In genomic region chr14:73027546-73027945, GRCh38 we compare ENCODE assay signal across 8 cellular contexts. TPM values are rescaled to one million over a fixed set of nuclear protein-coding genes. Genes with fewer than 3 reads are reported as not detected.
DNase-seq lines count a peak whose midpoint lies in the region; ATAC-seq, FAIRE-seq and TF ChIP-seq lines count a peak whose summit lies in the region.

No MANE protein-coding gene starts in this region.

- H2AFZ ChIP-seq in K562 (ENCODE audit: low read depth, low read length): peak overlapping the region; percentile 94

- peak overlapping the region; percentile 85 for H3K4me2 ChIP-seq in K562 (ENCODE audit: insufficient read depth, low read length)

- H3K27me3 ChIP-seq in right atrium auricular region (no peaks in the 10 kb centered on the region), K562 (ENCODE audit: control insufficient read depth in 2 of 2, insufficient read depth in 2 of 2, low read length in 2 of 2) (no peaks in the 10 kb centered on the region)

- intact Hi-C loops in Right ventricle myocardium superior (cut with DNase I) (loop anchor here (2.0 kb wide), 1 partner anchor 31 kb away; the partner anchor contains the start of gene RBM25), K562 (cut with micrococcal nuclease) (no loop called here), left colon (cut with DNase I, micrococcal nuclease) (no loop called here)

- TF ChIP-seq CTCF in right atrium auricular region (IDR thresholded peaks at IDR 0.05) (no peak), K562 (IDR thresholded peaks at IDR 0.05 in 2 of 3, conservative IDR thresholded peaks at IDR 0.05 in 1 of 3; ENCODE audit: insufficient read depth in 2 of 3, low read depth in 1 of 3, low read length in 3 of 3) (no peak)

- in situ Hi-C loops in K562 (cut with MboI): loop anchor here (25.0 kb wide), 1 partner anchor 435 kb away; the partner anchor contains the start of gene NUMB

- whole genome bisulfite sequencing in K562 (ENCODE audit: insufficient coverage, low coverage, missing lambda C conversion rate): 29% methylated on average over 3 of the region's 3 CpGs
- 50 to 80% methylated on average over 1 to 2 of the region's 3 CpGs for WGBS in mesodermal cell (ENCODE audit: insufficient coverage in 2 of 2), 2 experiments

- H3K4me1 ChIP-seq in right atrium auricular region (peaks cover 0 to 26% of the 10 kb centered on the region in 2 donors), K562 (replicated peaks in 1 of 2; ENCODE audit: control insufficient read depth in 2 of 2, insufficient read depth in 2 of 2, low read length in 2 of 2) (peaks cover 0 to 5% of the 10 kb centered on the region in 2 experiments; a peak in 3 of 5 replicates), mesodermal cell (ENCODE audit: control insufficient read depth, insufficient read depth, low read length, poor library complexity, severe bottlenecking) (peaks cover 8% of the 10 kb centered on the region)

- peaks cover 7% of the 10 kb centered on the region; the same call in 1 of the 3 replicates for H3K79me2 ChIP-seq in K562 (ENCODE audit: control insufficient read depth, insufficient read depth, low read length)

- TF ChIP-seq POLR2A in K562 (conservative IDR thresholded peaks at IDR 0.05): no peak

- H3K9me1 ChIP-seq in K562 (ENCODE audit: control insufficient read depth, insufficient read depth, low read length): no peaks in the 10 kb centered on the region

- CTCF ChIA-PET in K562 (lab: Yijun Ruan, JAX; ENCODE audit: low intra/inter-chr PET ratio): no interaction called here

- peaks cover 10% of the 10 kb centered on the region for H3K36me3 ChIP-seq in right atrium auricular region
- H3K36me3 ChIP-seq in K562 (ENCODE audit: control insufficient read depth, insufficient read depth, low read length): peaks cover 8% of the 10 kb centered on the region; the same call in 1 of the 3 replicates
- H3K36me3 ChIP-seq in mesodermal cell (ENCODE audit: control insufficient read depth, insufficient read depth, low read length): peaks cover 19% of the 10 kb centered on the region

- H4K20me1 ChIP-seq in K562 (replicated peaks; ENCODE audit: control insufficient read depth, insufficient read depth, low read length): no peaks in the 10 kb centered on the region

- ATAC-seq in Right ventricle myocardium superior (ENCODE audit: poor library complexity) (no peak), K562 (no peak), left colon (no peak), GM19328 (IDR thresholded peaks at IDR 0.05; ENCODE audit: unreplicated experiment) (no peak), GM19035 (IDR thresholded peaks at IDR 0.05; ENCODE audit: unreplicated experiment) (no peak)

- POLR2A ChIA-PET in K562 (lab: Yijun Ruan, JAX): interaction anchor here (0.6 to 4.1 kb wide), 7 partner anchors 10 to 1706 kb away, joined by 3 to 15 read pairs (median 4); partner anchors contain the start of gene RBM25

- peak overlapping the region; percentile 84 to 88 for H3K4me3 ChIP-seq in right atrium auricular region
- H3K4me3 ChIP-seq in K562: peak overlapping the region; percentile 68
- peak overlapping the region; percentile 71 for H3K4me3 ChIP-seq in mesodermal cell (ENCODE audit: extremely low read depth, insufficient read depth, low read length, poor library complexity, severe bottlenecking)

- no peak for FAIRE-seq in K562 (lab: Jason Lieb, UNC)

- TSS peak; percentile 93 for BruUV-seq in K562 (replicated peaks; lab: Mats Ljungman, UMichigan)

- no peak for TF ChIP-seq EP300 in K562 (IDR thresholded peaks at IDR 0.05; ENCODE audit: low read length)

- peak overlapping the region in 1 of 2 experiments; percentile 62; a peak in 2 of 4 replicates for H3K9ac ChIP-seq in K562 (ENCODE audit: insufficient read depth in 1 of 2, low read depth in 2 of 2, low read length in 2 of 2)

- DNase-seq in right atrium auricular region (ENCODE audit: low spot score): no peak
- DNase-seq in Right ventricle myocardium superior: no peak
- DNase-seq in K562 (ENCODE audit: extremely low read depth in 1 of 4, low spot score in 3 of 4): peak in 1 of 4 experiments; percentile 11
- no peak for DNase-seq in NK-92 treated with Interleukin-12 subunit alpha and Interleukin-12 subunit beta, amount 100 ng/mL, for 24 hours (lab: John Stamatoyannopoulos, UW)
- no peak for DNase-seq in left colon

- H3K9me3 ChIP-seq in right atrium auricular region: no peaks in the 10 kb centered on the region
- H3K9me3 ChIP-seq in K562 (replicated peaks; ENCODE audit: control insufficient read depth, insufficient read depth, low read depth, low read length): no peaks in the 10 kb centered on the region
- no peaks in the 10 kb centered on the region for H3K9me3 ChIP-seq in mesodermal cell (ENCODE audit: control insufficient read depth, low read length)

- H3K27ac ChIP-seq in right atrium auricular region (no peak overlapping the region), K562 (ENCODE audit: extremely low read depth, low read depth, low read length) (peak overlapping the region; percentile 69), mesodermal cell (ENCODE audit: low read depth, low read length, severe bottlenecking) (no peak overlapping the region)

- no peak for TF ChIP-seq RAD21 in K562 (CRISPR knock-in tag; conservative IDR thresholded peaks at IDR 0.05 in 1 of 2, IDR thresholded peaks at IDR 0.05 in 1 of 2)

TF ChIP-seq in K562, 482 proteins besides CTCF, POLR2A, EP300 and RAD21 (continues in another document):
- TF ChIP-seq TEAD1 (CRISPR knock-in tag; IDR thresholded peaks at IDR 0.05) (no peak), ZNF217 (CRISPR knock-in tag; IDR thresholded peaks at IDR 0.05) (no peak), ZNF589 (CRISPR knock-in tag; IDR thresholded peaks at IDR 0.05; ENCODE audit: low read depth) (no peak), SAP30 (IDR thresholded peaks at IDR 0.05; ENCODE audit: borderline replicate concordance, insufficient read depth, low read depth, low read length, poor library complexity, severe bottlenecking) (no peak), ZNF644 (tag; IDR thresholded peaks at IDR 0.05; ENCODE audit: low read depth) (0 out of 2 replicates have a peak, but pooled peaks have one; percentile 9), CBX2 (IDR thresholded peaks at IDR 0.05; ENCODE audit: insufficient read depth, low read length, poor library complexity, severe bottlenecking) (no peak), ZNF830 (CRISPR knock-in tag; IDR thresholded peaks at IDR 0.05) (no peak), NFRKB (IDR thresholded peaks at IDR 0.05; ENCODE audit: low read depth) (no peak)

RNA-seq across cellular contexts. Expression of gene ZFYVE1, which starts 0.6 kb away (rescaled TPM):
- total RNA-seq in right atrium auricular region (10 to 100 TPM in 1 of 2 donors, 1 to 10 TPM in 1; 9.8 to 12.6 TPM), Right ventricle myocardium superior (12.9 TPM), K562 (2014; rRNA removed) (2.4 and 5.5 TPM in 2 replicates), K562 (2014; rRNA removed; fragmentation: Illumina TruSeq; extraction: Trizol) (2.8 and 3.0 TPM in 2 replicates), K562 (2015; rRNA removed; fragmentation: Illumina TruSeq; extraction: Trizol) (2.4 and 2.5 TPM in 2 replicates), K562 (2021) (3.2 and 4.9 TPM in 2 replicates), left colon (10 to 100 TPM; 13.4 to 19.9 TPM)
- total RNA-seq in K562 (2011; cell fraction: chromatin; rRNA removed; ENCODE audit: low replicate concordance): 19.9 and 31.7 TPM in 2 replicates
- 14.6 and 14.8 TPM in 2 replicates for total RNA-seq in K562 (2011; cell fraction: nucleolus; rRNA removed)
- 15.0 and 15.2 TPM in 2 replicates for total RNA-seq in K562 (2011; cell fraction: nucleoplasm; rRNA removed)
- polyA plus RNA-seq in K562 (2011; rRNA removed) (4.4 and 5.0 TPM in 2 replicates), K562 (2014; fragmentation: Illumina TruSeq; extraction: Trizol) (3.1 and 3.4 TPM in 2 replicates), K562 (2014; fragmentation: Nextera tagmentation; extraction: Ambion mirVana) (1 to 10 TPM in 1 of 2 experiments, under 1 TPM in 1; 0.62 to 1.1 TPM), K562 (2014; rRNA removed) (3.9 and 4.4 TPM in 2 replicates)
- polyA plus RNA-seq in K562 (2011; cell fraction: cytosol; rRNA removed): 4.5 and 4.7 TPM in 2 replicates
- polyA plus RNA-seq in K562 (2011; cell fraction: nucleus; rRNA removed): 8.8 and 9.1 TPM in 2 replicates
- polyA plus RNA-seq in K562 (2012): 5.6 and 9.8 TPM in 2 replicates
- 7.8 and 9.5 TPM in 2 replicates for polyA minus RNA-seq in K562 (2011; rRNA and poly(A)+ RNA removed)
- polyA minus RNA-seq in K562 (2011; cell fraction: cytosol; rRNA and poly(A)+ RNA removed): 3.7 and 3.8 TPM in 2 replicates
- polyA minus RNA-seq in K562 (2011; cell fraction: nucleus; rRNA and poly(A)+ RNA removed): 4.0 and 6.1 TPM in 2 replicates
- 24.3 TPM for polyA plus RNA-seq in mesodermal cell (2013, experiment 1 of 2)
- polyA plus RNA-seq in mesodermal cell (2013, experiment 2 of 2): 18.4 TPM

RNA-seq across cellular contexts. Expression of gene RBM25, which starts 30.8 kb away (rescaled TPM):
- total RNA-seq in right atrium auricular region (10 to 100 TPM; 17.3 to 20.2 TPM), Right ventricle myocardium superior (29.3 TPM), K562 (2014; rRNA removed) (32.2 and 34.6 TPM in 2 replicates), K562 (2014; rRNA removed; fragmentation: Illumina TruSeq; extraction: Trizol) (48.1 and 55.6 TPM in 2 replicates), K562 (2015; rRNA removed; fragmentation: Illumina TruSeq; extraction: Trizol) (59.8 and 64.4 TPM in 2 replicates), K562 (2021) (47.3 and 51.4 TPM in 2 replicates), left colon (10 to 100 TPM; 50.6 to 65.8 TPM)
- total RNA-seq in K562 (2011; cell fraction: chromatin; rRNA removed; ENCODE audit: low replicate concordance): 66.1 and 166 TPM in 2 replicates
- total RNA-seq in K562 (2011; cell fraction: nucleolus; rRNA removed): 34.0 and 41.3 TPM in 2 replicates
- total RNA-seq in K562 (2011; cell fraction: nucleoplasm; rRNA removed): 62.3 and 130 TPM in 2 replicates
- polyA plus RNA-seq in K562 (2011; rRNA removed) (28.8 and 38.1 TPM in 2 replicates), K562 (2014; fragmentation: Illumina TruSeq; extraction: Trizol) (64.4 and 80.1 TPM in 2 replicates), K562 (2014; fragmentation: Nextera tagmentation; extraction: Ambion mirVana) (10 to 100 TPM; 28.6 to 36.7 TPM), K562 (2014; rRNA removed) (46.2 and 58.8 TPM in 2 replicates)
- polyA plus RNA-seq in K562 (2011; cell fraction: cytosol; rRNA removed): 5.9 and 7.6 TPM in 2 replicates
- polyA plus RNA-seq in K562 (2011; cell fraction: nucleus; rRNA removed): 118 and 157 TPM in 2 replicates
- 40.3 and 41.6 TPM in 2 replicates for polyA plus RNA-seq in K562 (2012)
- polyA minus RNA-seq in K562 (2011; rRNA and poly(A)+ RNA removed): 32.7 and 44.1 TPM in 2 replicates
- polyA minus RNA-seq in K562 (2011; cell fraction: cytosol; rRNA and poly(A)+ RNA removed): 15.0 and 20.6 TPM in 2 replicates
- polyA minus RNA-seq in K562 (2011; cell fraction: nucleus; rRNA and poly(A)+ RNA removed): 58.8 and 84.0 TPM in 2 replicates
- 68.9 TPM for polyA plus RNA-seq in mesodermal cell (2013, experiment 1 of 2)
- polyA plus RNA-seq in mesodermal cell (2013, experiment 2 of 2): 79.8 TPM
